In the genomic region with DNA sequence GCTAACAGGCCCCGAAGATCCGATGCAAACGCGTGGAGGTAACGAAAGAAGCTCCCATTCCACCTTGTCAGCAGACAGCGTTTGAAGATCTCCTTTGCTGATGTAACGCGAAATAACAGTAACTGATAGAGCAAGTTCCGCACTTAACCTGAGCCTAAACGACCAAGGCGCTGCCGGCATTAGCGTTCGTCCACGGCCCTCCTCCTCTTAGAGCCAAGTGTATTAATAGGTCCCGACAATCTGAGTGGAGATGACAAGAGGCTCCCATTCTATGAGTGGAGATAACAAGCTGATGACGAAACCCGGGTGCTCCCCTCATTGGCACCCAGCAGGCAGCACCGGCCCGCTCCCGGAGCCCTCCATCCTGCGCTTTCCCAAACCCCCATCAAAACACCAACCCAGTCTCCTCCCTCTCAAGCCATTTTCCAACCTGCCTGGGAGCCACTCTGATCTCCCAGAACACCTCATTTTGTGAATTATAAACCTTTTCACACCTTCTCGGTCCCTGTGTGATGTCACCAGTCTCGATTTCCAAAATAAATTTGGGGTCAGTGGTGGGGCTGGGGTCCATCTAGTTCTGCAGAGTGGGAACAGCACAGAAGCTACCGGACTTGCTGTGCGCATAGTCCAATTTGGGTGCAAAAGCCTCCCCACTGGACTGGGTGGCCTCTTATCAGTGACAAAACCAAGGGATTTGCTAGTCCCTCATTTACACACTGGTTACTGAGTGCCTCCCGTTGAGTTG, we compare ENCODE assay signal across 20 cellular contexts. TPM values are rescaled to one million over a fixed set of nuclear protein-coding genes. Genes with fewer than 3 reads are reported as not detected.
DNase-seq lines count a peak whose midpoint lies in the region; ATAC-seq and TF ChIP-seq lines count a peak whose summit lies in the region.
"Had no signal": no experiment of that assay in that cellular context is flagged by ENCODE, and none has a peak within 500 bp of the region (broad histone marks: within the 10 kb centered on the region; RNA-seq: fewer than 3 reads in every experiment).

No MANE protein-coding gene starts in this region.

- peaks cover 40% of the 10 kb centered on the region in 2 donors for H3K4me1 Mint-ChIP-seq in natural killer cell
- H3K4me1 Mint-ChIP-seq in natural killer cell treated with Interleukin-12 subunit alpha and Interleukin-12 subunit beta and Interleukin-15 and Interleukin-18, amount 100 ng/mL, for 72 hours (ENCODE audit: low read depth in 2 of 2), result peaks cover 11 to 40% of the 10 kb centered on the region in 2 donors
- H3K4me1 Mint-ChIP-seq in T-cell, result peaks cover 40 to 66% (median 55%) of the 10 kb centered on the region in 3 donors
- peaks cover 25 to 72% (median 54%) of the 10 kb centered on the region in 7 donors for H3K4me1 Mint-ChIP-seq in naive thymus-derived CD4-positive, alpha-beta T cell

- DNase-seq in natural killer cell (no peak), T-cell (no peak), foreskin melanocyte (no peak), cardiac septum (ENCODE audit: low spot score) (no peak)
- DNase-seq in natural killer cell treated with Interleukin-12 subunit alpha and Interleukin-12 subunit beta and Interleukin-15 and Interleukin-18, amount 100 ng/mL, for 72 hours (ENCODE audit: low spot score), result no peak
- DNase-seq in naive thymus-derived CD4-positive, alpha-beta T cell, result no peak
- DNase-seq: activated CD8-positive, alpha-beta memory T cell treated with anti-CD3 and anti-CD28 coated beads for 24 hours; activated effector memory CD4-positive, alpha-beta T cell treated with anti-CD3 and anti-CD28 coated beads, Interleukin-2, amount 50 U/mL, for 16 hours; anterior cingulate cortex; DMS153; hippocampal formation; Karpas-422; mesenchymal stem cell; NCI-H1092 treated with DMSO at 0.1 percent for 48 hours; NCI-H2171 treated with DMSO at 0.1 percent for 48 hours; SW 1271 had no signal

- POLR2A ChIA-PET in T-cell (lab: Charles Lee), result no interaction called here
- POLR2A ChIA-PET in naive thymus-derived CD4-positive, alpha-beta T cell (lab: Charles Lee), result interaction anchor here (0.5 to 16.6 kb wide), 6 partner anchors 14 to 1211 kb away, joined by 3 to 795 read pairs (median 36); partner anchors contain the start of genes ARL4D and RPL27

- peaks cover 14 to 26% of the 10 kb centered on the region in 2 donors for H3K4me1 ChIP-seq in naive thymus-derived CD4-positive, alpha-beta T cell (ENCODE audit: control insufficient read depth in 2 of 2, insufficient read depth in 2 of 2, low read length in 2 of 2)

- no peaks in the 10 kb centered on the region for H3K9me3 Mint-ChIP-seq in natural killer cell
- no peaks in the 10 kb centered on the region for H3K9me3 Mint-ChIP-seq in natural killer cell treated with Interleukin-12 subunit alpha and Interleukin-12 subunit beta and Interleukin-15 and Interleukin-18, amount 100 ng/mL, for 72 hours
- H3K9me3 Mint-ChIP-seq in T-cell, result no peaks in the 10 kb centered on the region
- H3K9me3 Mint-ChIP-seq in naive thymus-derived CD4-positive, alpha-beta T cell, result peaks cover 0 to 19% (median 0%) of the 10 kb centered on the region in 11 donors

- ATAC-seq in natural killer cell, result no peak
- ATAC-seq in natural killer cell treated with Interleukin-12 subunit alpha and Interleukin-12 subunit beta and Interleukin-15 and Interleukin-18, amount 100 ng/mL, for 72 hours, result no peak
- no peak for ATAC-seq in T-cell (replicated peaks in 1 of 4)
- ATAC-seq in naive thymus-derived CD4-positive, alpha-beta T cell, result no peak
- no peak for ATAC-seq in HG02885 (IDR thresholded peaks at IDR 0.05; ENCODE audit: poor library complexity, unreplicated experiment)
- ATAC-seq: right lobe of liver had no signal

- intact Hi-C loops in natural killer cell (cut with micrococcal nuclease) (loop anchor here (10.0 kb wide), 2 partner anchors 339 to 1861 kb away; partner anchors contain the start of genes FMNL1, RND2 and VAT1), cardiac septum (cut with DNase I) (no loop called here)
- intact Hi-C loops in naive thymus-derived CD4-positive, alpha-beta T cell (cut with micrococcal nuclease), result loop anchor here (5.0 to 10.0 kb wide), 6 partner anchors 361 to 1349 kb away; partner anchors contain the start of genes BECN1 (in 1 of the 2), DNAJC7 (in 1 of the 2), STAT3 (in 1 of the 2) and UBTF (in 1 of the 2)

- peak overlapping the region; percentile 26 to 99 for H3K27ac Mint-ChIP-seq in natural killer cell
- no peak overlapping the region for H3K27ac Mint-ChIP-seq in natural killer cell treated with Interleukin-12 subunit alpha and Interleukin-12 subunit beta and Interleukin-15 and Interleukin-18, amount 100 ng/mL, for 72 hours
- peak overlapping the region in 1 of 2 donors; percentile 45 for H3K27ac Mint-ChIP-seq in T-cell
- H3K27ac Mint-ChIP-seq in naive thymus-derived CD4-positive, alpha-beta T cell, result peak overlapping the region in 8 of 9 donors; percentile 21 to 100 (median 63)

- no peaks in the 10 kb centered on the region for H3K9me3 ChIP-seq in naive thymus-derived CD4-positive, alpha-beta T cell (ENCODE audit: control insufficient read depth in 2 of 3, low read length in 3 of 3)
- H3K9me3 ChIP-seq: right lobe of liver had no signal

- H3K36me3 ChIP-seq in naive thymus-derived CD4-positive, alpha-beta T cell (ENCODE audit: control insufficient read depth in 2 of 3, insufficient read depth in 3 of 3, low read length in 3 of 3), result no peaks in the 10 kb centered on the region
- H3K36me3 ChIP-seq: right lobe of liver had no signal

- H3K27me3 Mint-ChIP-seq in natural killer cell (ENCODE audit: low read depth in 2 of 2) (no peaks in the 10 kb centered on the region), T-cell (peaks cover 0 to 4% of the 10 kb centered on the region in 2 donors)
- no peaks in the 10 kb centered on the region for H3K27me3 Mint-ChIP-seq in natural killer cell treated with Interleukin-12 subunit alpha and Interleukin-12 subunit beta and Interleukin-15 and Interleukin-18, amount 100 ng/mL, for 72 hours
- H3K27me3 Mint-ChIP-seq in naive thymus-derived CD4-positive, alpha-beta T cell, result peaks cover 0 to 9% (median 0%) of the 10 kb centered on the region in 5 donors

- H3K4me3 ChIP-seq in naive thymus-derived CD4-positive, alpha-beta T cell (ENCODE audit: low read length), result no peak overlapping the region
- H3K4me3 ChIP-seq: HAP-1, right lobe of liver had no signal

- no peak overlapping the region for H3K27ac ChIP-seq in naive thymus-derived CD4-positive, alpha-beta T cell (ENCODE audit: low read depth, low read length)
- H3K27ac ChIP-seq: right lobe of liver, VCaP had no signal

- no peak for TF ChIP-seq CTCF in natural killer cell (IDR thresholded peaks at IDR 0.05)

- H3K36me3 Mint-ChIP-seq in natural killer cell, result no peaks in the 10 kb centered on the region
- H3K36me3 Mint-ChIP-seq in natural killer cell treated with Interleukin-12 subunit alpha and Interleukin-12 subunit beta and Interleukin-15 and Interleukin-18, amount 100 ng/mL, for 72 hours, result no peaks in the 10 kb centered on the region
- H3K36me3 Mint-ChIP-seq in T-cell, result no peaks in the 10 kb centered on the region
- H3K36me3 Mint-ChIP-seq in naive thymus-derived CD4-positive, alpha-beta T cell, result peaks cover 0 to 5% (median 0%) of the 10 kb centered on the region in 5 donors

- CTCF ChIA-PET in T-cell (lab: Charles Lee), result no interaction called here
- CTCF ChIA-PET in naive thymus-derived CD4-positive, alpha-beta T cell (lab: Charles Lee), result interaction anchor here (3.9 kb wide), 1 partner anchor 121 kb away, joined by 17 read pairs; the partner anchor contains the start of gene DHX8

- H3K4me3 Mint-ChIP-seq in natural killer cell (peak overlapping the region; percentile 56), T-cell (peak overlapping the region in 2 of 3 donors; percentile 63 to 80)
- no peak overlapping the region for H3K4me3 Mint-ChIP-seq in natural killer cell treated with Interleukin-12 subunit alpha and Interleukin-12 subunit beta and Interleukin-15 and Interleukin-18, amount 100 ng/mL, for 72 hours
- H3K4me3 Mint-ChIP-seq in naive thymus-derived CD4-positive, alpha-beta T cell, result peak overlapping the region in 8 of 10 donors; percentile 20 to 97 (median 56)

- no peaks in the 10 kb centered on the region for H3K27me3 ChIP-seq in naive thymus-derived CD4-positive, alpha-beta T cell (ENCODE audit: control insufficient read depth in 2 of 2, insufficient read depth in 2 of 2, low read length in 2 of 2)
- H3K27me3 ChIP-seq: right lobe of liver had no signal

RNA-seq across cellular contexts. Expression of gene ARL4D, which starts 35.4 kb away (rescaled TPM):
- 1 to 10 TPM; 4.1 to 6.9 (median 5.3) TPM for total RNA-seq in natural killer cell
- 1 to 10 TPM; 1.5 to 1.7 TPM for total RNA-seq in natural killer cell treated with Interleukin-12 subunit alpha and Interleukin-12 subunit beta and Interleukin-15 and Interleukin-18, amount 100 ng/mL, for 72 hours
- 1 to 10 TPM; 1.3 to 2.9 (median 2.4) TPM for total RNA-seq in T-cell
- total RNA-seq in naive thymus-derived CD4-positive, alpha-beta T cell, result 1 to 10 TPM; 1.7 to 4.8 (median 2.2) TPM
- polyA plus RNA-seq in naive thymus-derived CD4-positive, alpha-beta T cell, result 1 to 10 TPM; 1.3 to 1.4 TPM
- 4.4 TPM for total RNA-seq in cardiac septum

Comparison
In these comparisons a context has a peak if more than half of its experiments do, and no peak if none do; other contexts are left out.
1. H3K27ac Mint-ChIP-seq: peak in natural killer cell (2 of 2) and naive thymus-derived CD4-positive, alpha-beta T cell (8 of 9); none in natural killer cell treated with Interleukin-12 subunit alpha and Interleukin-12 subunit beta and Interleukin-15 and Interleukin-18, amount 100 ng/mL, for 72 hours (0 of 2).